In genomic region chr19:1219786-1220451, GRCh38 we compare ENCODE assay signal across 18 cellular contexts. TPM values are rescaled to one million over a fixed set of nuclear protein-coding genes. Genes with fewer than 3 reads are reported as not detected.
DNase-seq lines count a peak whose midpoint lies in the region; ATAC-seq and TF ChIP-seq lines count a peak whose summit lies in the region.
"Had no signal": no experiment of that assay in that cellular context is flagged by ENCODE, and none has a peak within 500 bp of the region (broad histone marks: within the 10 kb centered on the region; RNA-seq: fewer than 3 reads in every experiment).

No MANE protein-coding gene starts in this region.

- no peaks in the 10 kb centered on the region for H3K9me2 ChIP-seq in Karpas-422 (replicated peaks; ENCODE audit: insufficient read depth, low read length)

- no peaks in the 10 kb centered on the region for H3K27me3 ChIP-seq in Karpas-422 (ENCODE audit: low read length)
- H3K27me3 ChIP-seq in naive thymus-derived CD4-positive, alpha-beta T cell (ENCODE audit: control insufficient read depth in 2 of 2, insufficient read depth in 2 of 2, low read length in 2 of 2), result no peaks in the 10 kb centered on the region
- H3K27me3 ChIP-seq: BLaER1 treated with 17β-estradiol and CSF1 and Interleukin-3, amounts not matched to agents 10 nM and 100 nM had no signal

- H4K20me1 ChIP-seq in Karpas-422 (ENCODE audit: insufficient read depth, low read depth, low read length), result peaks cover 11% of the 10 kb centered on the region

- CTCF ChIA-PET in RWPE1 (lab: Yijun Ruan, JAX), result interaction anchor here (0.6 kb wide), 1 partner anchor 281 kb away, joined by 6 read pairs; no protein-coding TSS in a partner anchor
- CTCF ChIA-PET in naive thymus-derived CD4-positive, alpha-beta T cell (lab: Charles Lee), result no interaction called here

- no peak for ATAC-seq in naive thymus-derived CD4-positive, alpha-beta T cell

- H2AFZ ChIP-seq in Karpas-422 (ENCODE audit: low read length), result no peak overlapping the region
- H2AFZ ChIP-seq: GM23248 had no signal

- DNase-seq in Karpas-422 (no peak), RWPE1 (ENCODE audit: low spot score) (no peak), cerebellum (ENCODE audit: low spot score) (peak; percentile 58), G401 (ENCODE audit: low spot score) (no peak)
- no peak for DNase-seq in naive thymus-derived CD4-positive, alpha-beta T cell
- DNase-seq: AML-193; CD4-positive, alpha-beta T cell; GM23248; H7; KG1; MM.1S; NCI-H2029 treated with DMSO at 0.1 percent for 48 hours; NCI-H2227 treated with DMSO at 0.1 percent for 48 hours; NCI-H526 treated with DMSO at 0.1 percent for 48 hours; SIG-M5 had no signal

- no peaks in the 10 kb centered on the region for H3K36me3 ChIP-seq in Karpas-422 (ENCODE audit: insufficient read depth, low read length)
- H3K36me3 ChIP-seq in naive thymus-derived CD4-positive, alpha-beta T cell (ENCODE audit: control insufficient read depth in 2 of 3, insufficient read depth in 3 of 3, low read length in 3 of 3), result peaks cover 0 to 65% (median 5%) of the 10 kb centered on the region in 3 experiments

- no peaks in the 10 kb centered on the region for H3K9me3 Mint-ChIP-seq in naive thymus-derived CD4-positive, alpha-beta T cell
- H3K9me3 Mint-ChIP-seq: CD4-positive, alpha-beta T cell had no signal

- no peak for TF ChIP-seq CTCF in RWPE1 (conservative IDR thresholded peaks at IDR 0.05; ENCODE audit: low read depth)

- no peaks in the 10 kb centered on the region for H3K27me3 Mint-ChIP-seq in naive thymus-derived CD4-positive, alpha-beta T cell
- H3K27me3 Mint-ChIP-seq: CD4-positive, alpha-beta T cell had no signal

- peaks cover 0 to 1% (median 0%) of the 10 kb centered on the region in 5 donors for H3K36me3 Mint-ChIP-seq in naive thymus-derived CD4-positive, alpha-beta T cell

- H3K27ac Mint-ChIP-seq in naive thymus-derived CD4-positive, alpha-beta T cell, result no peak overlapping the region
- H3K27ac Mint-ChIP-seq: CD4-positive, alpha-beta T cell had no signal

- no peak overlapping the region for H3K4me3 ChIP-seq in Karpas-422 (ENCODE audit: low read length)
- H3K4me3 ChIP-seq in naive thymus-derived CD4-positive, alpha-beta T cell (ENCODE audit: low read length), result no peak overlapping the region
- H3K4me3 ChIP-seq: A549; BLaER1 treated with 17β-estradiol and CSF1 and Interleukin-3, amounts not matched to agents 10 nM and 100 nM; GM23248; SK-N-MC had no signal

- in situ Hi-C loops in G401 (cut with HindIII; ENCODE audit: low sequenced_read_pairs), result no loop called here

- peaks cover 15% of the 10 kb centered on the region for H3K4me1 ChIP-seq in Karpas-422 (ENCODE audit: low read length)
- no peaks in the 10 kb centered on the region for H3K4me1 ChIP-seq in naive thymus-derived CD4-positive, alpha-beta T cell (ENCODE audit: control insufficient read depth in 2 of 2, insufficient read depth in 2 of 2, low read length in 2 of 2)

- H3K4me1 Mint-ChIP-seq in naive thymus-derived CD4-positive, alpha-beta T cell, result peaks cover 0 to 6% (median 0%) of the 10 kb centered on the region in 7 donors

- intact Hi-C loops in naive thymus-derived CD4-positive, alpha-beta T cell (cut with micrococcal nuclease), result no loop called here

- H3K79me2 ChIP-seq in Karpas-422 (ENCODE audit: low read length), result peaks cover 30% of the 10 kb centered on the region

- no peak overlapping the region for H3K4me2 ChIP-seq in Karpas-422 (ENCODE audit: low read depth, low read length, poor library complexity, severe bottlenecking)
- H3K4me2 ChIP-seq: A549; BLaER1 treated with 17β-estradiol and CSF1 and Interleukin-3, amounts not matched to agents 10 nM and 100 nM had no signal

- H3K9me3 ChIP-seq in Karpas-422 (ENCODE audit: low read length), result no peaks in the 10 kb centered on the region
- no peaks in the 10 kb centered on the region for H3K9me3 ChIP-seq in naive thymus-derived CD4-positive, alpha-beta T cell (ENCODE audit: control insufficient read depth in 2 of 3, low read length in 3 of 3)
- H3K9me3 ChIP-seq: A549; BLaER1 treated with 17β-estradiol and CSF1 and Interleukin-3, amounts not matched to agents 10 nM and 100 nM had no signal

- H3K27ac ChIP-seq in Karpas-422 (ENCODE audit: low read length), result no peak overlapping the region
- peak overlapping the region; percentile 98 for H3K27ac ChIP-seq in RWPE1
- H3K27ac ChIP-seq in naive thymus-derived CD4-positive, alpha-beta T cell (ENCODE audit: low read depth, low read length), result no peak overlapping the region
- H3K27ac ChIP-seq: A549, GM23248, SK-N-MC had no signal

- H3K9ac ChIP-seq in Karpas-422 (ENCODE audit: low read length), result peak overlapping the region; percentile 11; the same call in 1 of the 2 replicates
- H3K9ac ChIP-seq: GM23248 had no signal

- POLR2A ChIA-PET in RWPE1 (lab: Yijun Ruan, JAX; ENCODE audit: low non-redundant PET), result no interaction called here
- POLR2A ChIA-PET in naive thymus-derived CD4-positive, alpha-beta T cell (lab: Charles Lee), result interaction anchor here (0.7 kb wide), 1 partner anchor 200 kb away, joined by 3 read pairs; no protein-coding TSS in a partner anchor

- no peak overlapping the region for H3K4me3 Mint-ChIP-seq in naive thymus-derived CD4-positive, alpha-beta T cell
- H3K4me3 Mint-ChIP-seq: CD4-positive, alpha-beta T cell had no signal

RNA-seq across cellular contexts. Expression of gene STK11, which starts 14.3 kb away (rescaled TPM):
- 40.3 and 102 TPM in 2 replicates for total RNA-seq in Karpas-422 (2014; rRNA removed; shearing (Covaris generic); ENCODE audit: low replicate concordance)
- 27.0 TPM for total RNA-seq in cerebellum
- 83.6 and 94.8 TPM in 2 replicates for total RNA-seq in G401 (2014; rRNA removed; shearing (Covaris generic))
- total RNA-seq in naive thymus-derived CD4-positive, alpha-beta T cell, result 10 to 100 TPM; 67.7 to 91.3 (median 71.6) TPM
- 10 to 100 TPM; 13.9 to 28.9 TPM for polyA plus RNA-seq in naive thymus-derived CD4-positive, alpha-beta T cell

RNA-seq across cellular contexts. Expression of gene CBARP, which starts 17.9 kb away (rescaled TPM):
- total RNA-seq in Karpas-422 (2014; rRNA removed; shearing (Covaris generic); ENCODE audit: low replicate concordance), result 1.6 and 4.1 TPM in 2 replicates
- total RNA-seq in cerebellum, result 5.6 TPM
- 3.6 and 5.6 TPM in 2 replicates for total RNA-seq in G401 (2014; rRNA removed; shearing (Covaris generic))
- total RNA-seq in naive thymus-derived CD4-positive, alpha-beta T cell, result under 1 TPM in 2 of 5 experiments, not detected in 3; 0.15 to 0.27 TPM
- not detected for polyA plus RNA-seq in naive thymus-derived CD4-positive, alpha-beta T cell

RNA-seq across cellular contexts. Expression of gene ATP5F1D, which starts 21.6 kb away (rescaled TPM):
- total RNA-seq in Karpas-422 (2014; rRNA removed; shearing (Covaris generic); ENCODE audit: low replicate concordance), result 64.3 and 110 TPM in 2 replicates
- 10.9 TPM for total RNA-seq in cerebellum
- total RNA-seq in G401 (2014; rRNA removed; shearing (Covaris generic)), result 61.3 and 98.5 TPM in 2 replicates
- 100 to 1,000 TPM in 3 of 5 experiments, 10 to 100 TPM in 2; 90.6 to 178 (median 102) TPM for total RNA-seq in naive thymus-derived CD4-positive, alpha-beta T cell
- 100 to 1,000 TPM; 209 to 302 TPM for polyA plus RNA-seq in naive thymus-derived CD4-positive, alpha-beta T cell

RNA-seq across cellular contexts. Expression of gene MIDN, which starts 28.5 kb away (rescaled TPM):
- total RNA-seq in Karpas-422 (2014; rRNA removed; shearing (Covaris generic); ENCODE audit: low replicate concordance), result 21.4 and 40.5 TPM in 2 replicates
- total RNA-seq in cerebellum, result 13.6 TPM
- 14.0 and 17.5 TPM in 2 replicates for total RNA-seq in G401 (2014; rRNA removed; shearing (Covaris generic))
- total RNA-seq in naive thymus-derived CD4-positive, alpha-beta T cell, result 100 to 1,000 TPM in 2 of 5 experiments, 10 to 100 TPM in 3; 22.6 to 310 (median 78.1) TPM
- polyA plus RNA-seq in naive thymus-derived CD4-positive, alpha-beta T cell, result 1 to 10 TPM; 1.4 to 3.6 TPM

RNA-seq across cellular contexts. Expression of gene SBNO2, which starts 45.9 kb away (rescaled TPM):
- 7.9 and 17.1 TPM in 2 replicates for total RNA-seq in Karpas-422 (2014; rRNA removed; shearing (Covaris generic); ENCODE audit: low replicate concordance)
- 6.5 TPM for total RNA-seq in cerebellum
- 22.3 and 25.1 TPM in 2 replicates for total RNA-seq in G401 (2014; rRNA removed; shearing (Covaris generic))
- total RNA-seq in naive thymus-derived CD4-positive, alpha-beta T cell, result 100 to 1,000 TPM in 3 of 5 experiments, 10 to 100 TPM in 2; 88.6 to 137 (median 104) TPM
- polyA plus RNA-seq in naive thymus-derived CD4-positive, alpha-beta T cell, result 1 to 10 TPM; 1.7 to 2.6 TPM
